12 cellular contexts compared by ENCODE assay signal in genomic region chr2:120395686-120396518, GRCh38. TPM values are rescaled to one million over a fixed set of nuclear protein-coding genes. Genes with fewer than 3 reads are reported as not detected.
A peak's percentile ranks its signal among the peaks of the same experiment; 100 is the strongest.
DNase-seq lines count a peak whose midpoint lies in the region; ATAC-seq, FAIRE-seq and TF ChIP-seq lines count a peak whose summit lies in the region.
"Had no signal": no experiment of that assay in that cellular context is flagged by ENCODE, and none has a peak within 500 bp of the region (broad histone marks: within the 10 kb centered on the region; RNA-seq: fewer than 3 reads in every experiment).

No MANE protein-coding gene starts in this region.

- no peak for TF ChIP-seq RAD21 in H1 (IDR thresholded peaks at IDR 0.05 in 1 of 2, conservative IDR thresholded peaks at IDR 0.05 in 1 of 2; ENCODE audit: low read depth in 2 of 2, low read length in 2 of 2)

- no peak overlapping the region for H2BK120ac ChIP-seq in H1 (replicated peaks; ENCODE audit: low read depth, low read length)

- no peak for FAIRE-seq in H1 (lab: Jason Lieb, UNC)
- no peak for FAIRE-seq in D721Med (lab: Jason Lieb, UNC)

- no peaks in the 10 kb centered on the region for H3K36me3 Mint-ChIP-seq in activated CD8-positive, alpha-beta memory T cell treated with anti-CD3 and anti-CD28 coated beads, Interleukin-2, amount 10 ng/mL, durations not matched to agents 7 days and 5 days
- no peaks in the 10 kb centered on the region for H3K36me3 Mint-ChIP-seq in activated T-helper 2 cell treated with anti-CD3 and anti-CD28 coated beads, Interferon-gamma antibody, Interleukin-2, Interleukin-4, amounts not matched to agents 10 μg/mL and 5 μg/mL and 100 μg/mL, durations not matched to agents 14 hours and 24 hours and 36 hours (ENCODE audit: low read depth)

- H3K4me3 ChIP-seq in H1 (ENCODE audit: extremely low read depth in 1 of 4, insufficient read depth in 2 of 4, low read depth in 3 of 4, low read length in 4 of 4) (no peak overlapping the region), thyroid gland (replicated peaks in 1 of 3) (no peak overlapping the region), transverse colon (no peak overlapping the region)
- H3K4me3 ChIP-seq: ascending aorta, uterus had no signal

- H3K4ac ChIP-seq in H1 (replicated peaks; ENCODE audit: insufficient read length, low read depth, low read length), result no peak overlapping the region

- CTCF ChIA-PET in activated CD8-positive, alpha-beta memory T cell treated with anti-CD3 and anti-CD28 coated beads, Interleukin-2, amount 10 ng/mL, durations not matched to agents 7 days and 5 days (lab: Charles Lee), result interaction anchor here (0.5 to 1.7 kb wide), 2 partner anchors 83 to 98 kb away, joined by 3 to 5 read pairs; no protein-coding TSS in a partner anchor
- CTCF ChIA-PET in H1 (lab: Charles Lee; ENCODE audit: partially characterized antibody), result interaction anchor here (0.7 to 4.0 kb wide), 13 partner anchors 12 to 291 kb away, joined by 3 to 19 read pairs (median 4); no protein-coding TSS in a partner anchor

- no peaks in the 10 kb centered on the region for H3K23me2 ChIP-seq in H1 (ENCODE audit: low read depth, low read length)

- H3K9me3 ChIP-seq in H1 (ENCODE audit: insufficient read depth in 2 of 2, low read depth in 1 of 2, low read length in 1 of 2) (no peaks in the 10 kb centered on the region), thyroid gland (no peaks in the 10 kb centered on the region), transverse colon (no peaks in the 10 kb centered on the region)
- H3K9me3 ChIP-seq: ascending aorta, uterus had no signal

- H4K8ac ChIP-seq in H1 (ENCODE audit: extremely low read depth, insufficient read depth, low read length), result peak overlapping the region; percentile 62

- no peak overlapping the region for H3K4me2 ChIP-seq in H1 (ENCODE audit: insufficient read depth in 1 of 2, low read depth in 2 of 2, low read length in 2 of 2)

- H3K14ac ChIP-seq in H1 (ENCODE audit: insufficient read length), result no peak overlapping the region

- H3K56ac ChIP-seq in H1 (replicated peaks; ENCODE audit: insufficient read length, low read depth, low read length), result peak overlapping the region; percentile 21

- no peak for ATAC-seq in activated CD8-positive, alpha-beta memory T cell treated with anti-CD3 and anti-CD28 coated beads, Interleukin-2, amount 10 ng/mL, durations not matched to agents 7 days and 5 days
- ATAC-seq: activated CD8-positive, alpha-beta T cell treated with anti-CD3 and anti-CD28 coated beads for 36 hours had no signal

- intact Hi-C loops in thyroid gland (cut with DNase I), result no loop called here
- intact Hi-C loops in transverse colon (cut with DNase I; ENCODE audit: low total_unique reads), result no loop called here
- intact Hi-C loops in activated T-helper 2 cell treated with anti-CD3 and anti-CD28 coated beads, Interferon-gamma antibody, Interleukin-2, Interleukin-4, amounts not matched to agents 10 μg/mL and 5 μg/mL and 100 μg/mL, durations not matched to agents 14 hours and 24 hours and 36 hours (cut with micrococcal nuclease), result no loop called here

- no peaks in the 10 kb centered on the region for H3K79me1 ChIP-seq in H1 (ENCODE audit: low read depth, low read length)

- POLR2A ChIA-PET in H1 (lab: Charles Lee; ENCODE audit: partially characterized antibody), result interaction anchor here (1.0 to 1.1 kb wide), 3 partner anchors 11 to 679 kb away, joined by 3 to 5 read pairs (median 3); no protein-coding TSS in a partner anchor

- H3K4me1 ChIP-seq in H1 (replicated peaks in 1 of 4; ENCODE audit: control insufficient read depth in 3 of 4, insufficient read depth in 4 of 4, low read length in 3 of 4) (peaks cover 0 to 14% (median 0%) of the 10 kb centered on the region in 4 experiments; a peak in 3 of 7 replicates), thyroid gland (peaks cover 40 to 51% of the 10 kb centered on the region in 2 donors), transverse colon (no peaks in the 10 kb centered on the region)
- H3K4me1 ChIP-seq: ascending aorta, uterus had no signal

- H4K5ac ChIP-seq in H1 (ENCODE audit: insufficient read length, low read depth, low read length), result no peak overlapping the region

- no peak overlapping the region for H3K18ac ChIP-seq in H1 (ENCODE audit: extremely low read depth, low read length)

- no peaks in the 10 kb centered on the region for H3K36me3 ChIP-seq in H1 (ENCODE audit: control insufficient read depth in 2 of 4, insufficient read depth in 4 of 4, low read length in 3 of 4)
- H3K36me3 ChIP-seq in thyroid gland, result no peaks in the 10 kb centered on the region
- H3K36me3 ChIP-seq in transverse colon, result no peaks in the 10 kb centered on the region
- H3K36me3 ChIP-seq: ascending aorta, uterus had no signal

- no peaks in the 10 kb centered on the region for H3K79me2 ChIP-seq in H1 (ENCODE audit: control insufficient read depth in 1 of 2, insufficient read depth in 2 of 2, low read length in 2 of 2)

- H2AK5ac ChIP-seq in H1 (ENCODE audit: low read depth, low read length), result no peak overlapping the region

- no peak overlapping the region for H2BK15ac ChIP-seq in H1 (ENCODE audit: low read length)

- peak; percentile 33 for DNase-seq in activated CD8-positive, alpha-beta memory T cell treated with anti-CD3 and anti-CD28 coated beads, Interleukin-2, amount 50 U/mL, for 48 hours
- no peak for DNase-seq in activated CD8-positive, alpha-beta memory T cell treated with anti-CD3 and anti-CD28 coated beads, Interleukin-2, amount 10 ng/mL, durations not matched to agents 7 days and 5 days
- DNase-seq in NCI-H2196 (lab: John Stamatoyannopoulos, UW; ENCODE audit: unreplicated experiment) (peak; percentile 72), H1 (ENCODE audit: low read depth in 1 of 2, low spot score in 2 of 2) (peak in 1 of 2 experiments; percentile 45), thyroid gland (peak; percentile 95 to 97), transverse colon (no peak), D721Med (ENCODE audit: insufficient read length, low spot score) (no peak)
- DNase-seq in activated T-helper 2 cell treated with anti-CD3 and anti-CD28 coated beads, Interferon-gamma antibody, Interleukin-2, Interleukin-4, amounts not matched to agents 10 μg/mL and 5 μg/mL and 100 μg/mL, durations not matched to agents 14 hours and 24 hours and 36 hours (ENCODE audit: low spot score), result no peak
- DNase-seq: activated CD8-positive, alpha-beta T cell treated with anti-CD3 and anti-CD28 coated beads for 36 hours; KG1; uterus had no signal

- no peak overlapping the region for H3K27ac ChIP-seq in H1 (ENCODE audit: low read depth, low read length)
- H3K27ac ChIP-seq in thyroid gland, result peak overlapping the region; percentile 44 to 53 (median 47)
- H3K27ac ChIP-seq in transverse colon, result no peak overlapping the region
- H3K27ac ChIP-seq: ascending aorta, uterus had no signal

- 82% methylated on average over 21 of the region's 29 CpGs; no CpG with 5 or more reads in 1 of the 2 experiments for WGBS in H1 (ENCODE audit: extremely low coverage in 1 of 2, insufficient coverage in 1 of 2, insufficient read length in 1 of 2, insufficient replicate concordance in 2 of 2, low coverage in 1 of 2, low lambda C conversion rate in 2 of 2, missing lambda C conversion rate in 1 of 2), 2 experiments
- WGBS in thyroid gland, 2 donors, result 34 to 41% methylated on average over 19 to 20 of the region's 29 CpGs
- WGBS in transverse colon (ENCODE audit: low coverage in 1 of 2), 2 donors, result 63% methylated on average over 24 of the region's 29 CpGs; no CpG with 5 or more reads in 1 of the 2 donors

- no peak overlapping the region for H3K23ac ChIP-seq in H1 (ENCODE audit: insufficient read length)

- 0 out of 2 replicates have a peak overlapping the region, but pooled peaks have one; percentile 60 for H2BK12ac ChIP-seq in H1 (ENCODE audit: low read depth, low read length)

- H3K4me3 Mint-ChIP-seq in activated CD8-positive, alpha-beta memory T cell treated with anti-CD3 and anti-CD28 coated beads, Interleukin-2, amount 10 ng/mL, durations not matched to agents 7 days and 5 days, result no peak overlapping the region
- H3K4me3 Mint-ChIP-seq in activated T-helper 2 cell treated with anti-CD3 and anti-CD28 coated beads, Interferon-gamma antibody, Interleukin-2, Interleukin-4, amounts not matched to agents 10 μg/mL and 5 μg/mL and 100 μg/mL, durations not matched to agents 14 hours and 24 hours and 36 hours (ENCODE audit: low read depth), result no peak overlapping the region
- H3K4me3 Mint-ChIP-seq: activated CD8-positive, alpha-beta T cell treated with anti-CD3 and anti-CD28 coated beads for 36 hours had no signal

- no peak for TF ChIP-seq CTCF in H1 (IDR thresholded peaks at IDR 0.05; ENCODE audit: control extremely low read depth in 1 of 3, insufficient read depth in 1 of 3, low read depth in 1 of 3, low read length in 3 of 3)
- TF ChIP-seq CTCF in thyroid gland (IDR thresholded peaks at IDR 0.05), result no peak
- TF ChIP-seq CTCF in transverse colon (IDR thresholded peaks at IDR 0.05), result no peak
- TF ChIP-seq CTCF in D721Med (IDR thresholded peaks at IDR 0.05; ENCODE audit: insufficient read depth, missing control alignments), result no peak

- H3K4me1 Mint-ChIP-seq in activated CD8-positive, alpha-beta memory T cell treated with anti-CD3 and anti-CD28 coated beads, Interleukin-2, amount 10 ng/mL, durations not matched to agents 7 days and 5 days, result no peaks in the 10 kb centered on the region
- no peaks in the 10 kb centered on the region for H3K4me1 Mint-ChIP-seq in activated T-helper 2 cell treated with anti-CD3 and anti-CD28 coated beads, Interferon-gamma antibody, Interleukin-2, Interleukin-4, amounts not matched to agents 10 μg/mL and 5 μg/mL and 100 μg/mL, durations not matched to agents 14 hours and 24 hours and 36 hours (ENCODE audit: low read depth)

- H3K9me3 Mint-ChIP-seq in activated CD8-positive, alpha-beta memory T cell treated with anti-CD3 and anti-CD28 coated beads, Interleukin-2, amount 10 ng/mL, durations not matched to agents 7 days and 5 days (ENCODE audit: low read depth), result peaks cover 2% of the 10 kb centered on the region
- H3K9me3 Mint-ChIP-seq in activated T-helper 2 cell treated with anti-CD3 and anti-CD28 coated beads, Interferon-gamma antibody, Interleukin-2, Interleukin-4, amounts not matched to agents 10 μg/mL and 5 μg/mL and 100 μg/mL, durations not matched to agents 14 hours and 24 hours and 36 hours, result no peaks in the 10 kb centered on the region
- H3K9me3 Mint-ChIP-seq: activated CD8-positive, alpha-beta T cell treated with anti-CD3 and anti-CD28 coated beads for 36 hours had no signal

- in situ Hi-C loops in transverse colon (cut with MboI; ENCODE audit: low pct_ligation_motif_present in 1 of 4, low pct_unique_long_range_greater_than_20kb in 1 of 4, low sequenced_read_pairs in 3 of 4), result no loop called here

- no peaks in the 10 kb centered on the region for H4K20me1 ChIP-seq in H1 (replicated peaks in 1 of 2; ENCODE audit: control insufficient read depth in 1 of 2, insufficient read depth in 2 of 2, low read length in 2 of 2)

- no peak for TF ChIP-seq EP300 in H1 (IDR thresholded peaks at IDR 0.05; ENCODE audit: borderline replicate concordance in 1 of 2, low read depth in 2 of 2, low read length in 2 of 2)
- no peak for TF ChIP-seq EP300 in transverse colon (IDR thresholded peaks at IDR 0.05; ENCODE audit: low read depth)

- H2BK20ac ChIP-seq in H1 (ENCODE audit: low read length), result no peak overlapping the region

- no peak overlapping the region for H2AFZ ChIP-seq in H1 (ENCODE audit: low read length)

- no peak overlapping the region for H4K91ac ChIP-seq in H1 (replicated peaks; ENCODE audit: insufficient read length, low read length)

- H3K27me3 ChIP-seq in H1 (replicated peaks in 1 of 4; ENCODE audit: control insufficient read depth in 3 of 4, extremely low read depth in 1 of 4, insufficient read depth in 3 of 4, low read length in 3 of 4) (peaks cover 0 to 6% (median 0%) of the 10 kb centered on the region in 4 experiments; a peak in 4 of 7 replicates), thyroid gland (no peaks in the 10 kb centered on the region), transverse colon (peaks cover 6% of the 10 kb centered on the region)
- H3K27me3 ChIP-seq: ascending aorta, uterus had no signal

- TF ChIP-seq POLR2A in H1 (IDR thresholded peaks at IDR 0.05; ENCODE audit: control extremely low read depth in 1 of 2, low read depth in 2 of 2, low read length in 2 of 2), result no peak
- TF ChIP-seq POLR2A in thyroid gland (IDR thresholded peaks at IDR 0.05), result peak in 1 of 2 donors; percentile 73
- no peak for TF ChIP-seq POLR2A in transverse colon (IDR thresholded peaks at IDR 0.05)

- H2BK5ac ChIP-seq in H1 (ENCODE audit: low read depth, low read length), result no peak overlapping the region

- H3K27ac Mint-ChIP-seq in activated CD8-positive, alpha-beta memory T cell treated with anti-CD3 and anti-CD28 coated beads, Interleukin-2, amount 10 ng/mL, durations not matched to agents 7 days and 5 days, result no peak overlapping the region
- no peak overlapping the region for H3K27ac Mint-ChIP-seq in activated T-helper 2 cell treated with anti-CD3 and anti-CD28 coated beads, Interferon-gamma antibody, Interleukin-2, Interleukin-4, amounts not matched to agents 10 μg/mL and 5 μg/mL and 100 μg/mL, durations not matched to agents 14 hours and 24 hours and 36 hours
- H3K27ac Mint-ChIP-seq: activated CD8-positive, alpha-beta T cell treated with anti-CD3 and anti-CD28 coated beads for 36 hours had no signal

- H3K9ac ChIP-seq in H1 (replicated peaks in 1 of 4; ENCODE audit: extremely low read depth in 1 of 4, low read depth in 3 of 4, low read length in 3 of 4), result no peak overlapping the region; a peak in 1 of 7 replicates

- no peaks in the 10 kb centered on the region for H3K27me3 Mint-ChIP-seq in activated CD8-positive, alpha-beta memory T cell treated with anti-CD3 and anti-CD28 coated beads, Interleukin-2, amount 10 ng/mL, durations not matched to agents 7 days and 5 days
- no peaks in the 10 kb centered on the region for H3K27me3 Mint-ChIP-seq in activated T-helper 2 cell treated with anti-CD3 and anti-CD28 coated beads, Interferon-gamma antibody, Interleukin-2, Interleukin-4, amounts not matched to agents 10 μg/mL and 5 μg/mL and 100 μg/mL, durations not matched to agents 14 hours and 24 hours and 36 hours (ENCODE audit: low read depth)

RNA-seq across cellular contexts. Expression of gene INHBB, which starts 50.0 kb away (rescaled TPM):
- total RNA-seq in activated CD8-positive, alpha-beta memory T cell treated with anti-CD3 and anti-CD28 coated beads, Interleukin-2, amount 10 ng/mL, durations not matched to agents 7 days and 5 days, result not detected
- total RNA-seq in H1 (2021; fragmentation: NEBNext Ultra II Directional; extraction: Animal tissue kit (Norgen Biotek cat#: 25700)), result 0.23 and 0.30 TPM in 2 replicates
- polyA plus RNA-seq in H1 (2011; rRNA removed), result 0.24 and 0.32 TPM in 2 replicates
- 0.25 TPM for polyA plus RNA-seq in H1 (2011; cell fraction: cytosol; rRNA removed)
- polyA plus RNA-seq in H1 (2011; cell fraction: nucleus; rRNA removed), result 0.44 TPM
- 0.27 to 0.51 TPM (median 0.42 TPM) in 4 replicates for polyA plus RNA-seq in H1 (2012, experiment 1 of 2)
- polyA plus RNA-seq in H1 (2012, experiment 2 of 2), result 0.31 TPM
- polyA plus RNA-seq in H1 (2013, experiment 1 of 2), result 0.10 TPM
- polyA plus RNA-seq in H1 (2013, experiment 2 of 2), result 0.15 TPM
- polyA minus RNA-seq in H1 (2011; rRNA and poly(A)+ RNA removed), result 0.19 and 0.46 TPM in 2 replicates
- polyA minus RNA-seq in H1 (2011; cell fraction: cytosol; rRNA and poly(A)+ RNA removed), result 0.44 TPM
- polyA minus RNA-seq in H1 (2011; cell fraction: nucleus; rRNA and poly(A)+ RNA removed), result 0.50 TPM
- total RNA-seq in thyroid gland, result 10 to 100 TPM; 12.3 to 27.5 (median 23.6) TPM
- total RNA-seq in transverse colon, result 1 to 10 TPM in 1 of 4 donors, under 1 TPM in 2, not detected in 1; 0.20 to 1.1 (median 0.41) TPM
- total RNA-seq in activated T-helper 2 cell treated with anti-CD3 and anti-CD28 coated beads, Interferon-gamma antibody, Interleukin-2, Interleukin-4, amounts not matched to agents 10 μg/mL and 5 μg/mL and 100 μg/mL, durations not matched to agents 14 hours and 24 hours and 36 hours, result not detected in 2 replicates
- total RNA-seq: activated CD8-positive, alpha-beta T cell treated with anti-CD3 and anti-CD28 coated beads for 36 hours had no signal

Comparison
In these comparisons a context has a peak if more than half of its experiments do, and no peak if none do; other contexts are left out.
1. DNase-seq: peak in activated CD8-positive, alpha-beta memory T cell treated with anti-CD3 and anti-CD28 coated beads, Interleukin-2, amount 50 U/mL, for 48 hours (single experiment), NCI-H2196 (single experiment) and thyroid gland (2 of 2); none in activated CD8-positive, alpha-beta memory T cell treated with anti-CD3 and anti-CD28 coated beads, Interleukin-2, amount 10 ng/mL, durations not matched to agents 7 days and 5 days (single experiment), transverse colon (single experiment), D721Med (single experiment) and activated T-helper 2 cell treated with anti-CD3 and anti-CD28 coated beads, Interferon-gamma antibody, Interleukin-2, Interleukin-4, amounts not matched to agents 10 μg/mL and 5 μg/mL and 100 μg/mL, durations not matched to agents 14 hours and 24 hours and 36 hours (single experiment).
2. H3K27ac ChIP-seq: peak in thyroid gland (3 of 3); none in H1 (single experiment) and transverse colon (0 of 4).
3. RNA of gene INHBB, which starts 50.0 kb away (total RNA-seq): 12.3 to 27.5 TPM in thyroid gland; 0.20 to 1.1 TPM in transverse colon, 0.23 to 0.30 TPM in H1, not detected in activated CD8-positive, alpha-beta memory T cell treated with anti-CD3 and anti-CD28 coated beads, Interleukin-2, amount 10 ng/mL, durations not matched to agents 7 days and 5 days and not detected in activated T-helper 2 cell treated with anti-CD3 and anti-CD28 coated beads, Interferon-gamma antibody, Interleukin-2, Interleukin-4, amounts not matched to agents 10 μg/mL and 5 μg/mL and 100 μg/mL, durations not matched to agents 14 hours and 24 hours and 36 hours; every median in the first group is over 4 times any median in the second.